In genomic region chrX:46812445-46812844, GRCh38 we compare ENCODE assay signal across 22 cellular contexts. TPM values are rescaled to one million over a fixed set of nuclear protein-coding genes. Genes with fewer than 3 reads are reported as not detected.
DNase-seq lines count a peak whose midpoint lies in the region; ATAC-seq and TF ChIP-seq lines count a peak whose summit lies in the region.
"Had no signal": no experiment of that assay in that cellular context is flagged by ENCODE, and none has a peak within 500 bp of the region (broad histone marks: within the 10 kb centered on the region; RNA-seq: fewer than 3 reads in every experiment).

No MANE protein-coding gene starts in this region.

- TF ChIP-seq EP300 in ovary (IDR thresholded peaks at IDR 0.05): no peak

- H3K36me3 ChIP-seq in prostate gland (no peaks in the 10 kb centered on the region), mucosa of descending colon (ENCODE audit: low read depth) (no peaks in the 10 kb centered on the region), ovary (no peaks in the 10 kb centered on the region)
- H3K36me3 ChIP-seq: HAP-1, vagina had no signal

- H3K4me3 ChIP-seq in prostate gland (no peak overlapping the region), mucosa of descending colon (no peak overlapping the region), ovary (no peak overlapping the region)
- H3K4me3 ChIP-seq: HAP-1, vagina had no signal

- H3K4me1 ChIP-seq in prostate gland (replicated peaks) (no peaks in the 10 kb centered on the region), mucosa of descending colon (ENCODE audit: low read depth) (no peaks in the 10 kb centered on the region), ovary (ENCODE audit: insufficient read depth) (no peaks in the 10 kb centered on the region)
- H3K4me1 ChIP-seq: HAP-1, vagina had no signal

- no peak overlapping the region for H3K27ac ChIP-seq in prostate gland
- no peak overlapping the region for H3K27ac ChIP-seq in ovary
- H3K27ac ChIP-seq: vagina had no signal

- ATAC-seq in left colon (peak; percentile 37), mucosa of descending colon (no peak)
- ATAC-seq: activated naive CD4-positive, alpha-beta T cell treated with anti-CD3 and anti-CD28 coated beads, Interleukin-2, amount 50 U/mL, for 72 hours; effector memory CD8-positive, alpha-beta T cell; left cardiac atrium; T-cell had no signal

- DNase-seq in HT-29 (ENCODE audit: low spot score): peak; percentile 43
- peak; percentile 5 to 44 for DNase-seq in SW 1271 (lab: John Stamatoyannopoulos, UW)
- DNase-seq in left colon: no peak
- DNase-seq in prostate gland (ENCODE audit: low spot score): peak; percentile 22
- DNase-seq in mucosa of descending colon: no peak
- no peak for DNase-seq in ovary
- no peak for DNase-seq in effector CD8-positive, alpha-beta T cell (lab: John Stamatoyannopoulos, UW)
- DNase-seq: activated CD4-positive, alpha-beta T cell treated with anti-CD3 and anti-CD28 coated beads for 48 hours; CD8-positive, alpha-beta memory T cell; DND-41; effector memory CD8-positive, alpha-beta T cell; left cardiac atrium; NCI-H1092; NCI-H2081; NCI-H446; nephron progenitor cell; posterior cingulate gyrus; SIG-M5; T-cell had no signal

- intact Hi-C loops in left colon (cut with DNase I, micrococcal nuclease) (no loop called here), prostate gland (cut with DNase I) (no loop called here), mucosa of descending colon (cut with DNase I, micrococcal nuclease) (no loop called here), ovary (cut with DNase I) (no loop called here)

- no peak for TF ChIP-seq CTCF in prostate gland (IDR thresholded peaks at IDR 0.05)
- no peak for TF ChIP-seq CTCF in mucosa of descending colon (IDR thresholded peaks at IDR 0.05)
- TF ChIP-seq CTCF in ovary (IDR thresholded peaks at IDR 0.05): no peak

- no peaks in the 10 kb centered on the region for H3K9me3 ChIP-seq in prostate gland
- H3K9me3 ChIP-seq in mucosa of descending colon: no peaks in the 10 kb centered on the region
- H3K9me3 ChIP-seq in ovary: no peaks in the 10 kb centered on the region
- H3K9me3 ChIP-seq: HAP-1, vagina had no signal

- H3K27me3 ChIP-seq in prostate gland (replicated peaks; ENCODE audit: insufficient read depth) (no peaks in the 10 kb centered on the region), ovary (no peaks in the 10 kb centered on the region)
- H3K27me3 ChIP-seq: vagina had no signal

- TF ChIP-seq POLR2A in prostate gland (IDR thresholded peaks at IDR 0.05) (no peak), ovary (IDR thresholded peaks at IDR 0.05) (no peak)

- WGBS in prostate gland: 63% methylated on average over 2 of the region's 2 CpGs
- WGBS in ovary, 3 donors: 58 to 74% (median 70%) methylated on average over 2 of the region's 2 CpGs

RNA-seq across cellular contexts. Expression of gene RP2, which starts 24.4 kb away (rescaled TPM):
- total RNA-seq in HT-29 (2014; rRNA removed; shearing (Covaris generic)): 8.9 and 12.2 TPM in 2 replicates
- total RNA-seq in left colon (10 to 100 TPM; 16.2 to 18.0 TPM), prostate gland (1 to 10 TPM; 6.0 to 7.6 TPM), mucosa of descending colon (10 to 100 TPM; 12.1 to 16.9 (median 13.8) TPM), ovary (1 to 10 TPM; 5.5 to 9.5 (median 7.0) TPM)
- 1 to 10 TPM; 4.8 to 8.4 TPM for polyA plus RNA-seq in ovary

RNA-seq across cellular contexts. Expression of gene SLC9A7, which starts 53.5 kb away (rescaled TPM):
- total RNA-seq in HT-29 (2014; rRNA removed; shearing (Covaris generic)): 26.9 and 30.4 TPM in 2 replicates
- 1 to 10 TPM in 1 of 2 donors, under 1 TPM in 1; 0.95 to 1.9 TPM for total RNA-seq in left colon
- 10 to 100 TPM; 16.5 to 36.5 TPM for total RNA-seq in prostate gland
- 1 to 10 TPM in 2 of 3 donors, under 1 TPM in 1; 0.46 to 2.7 (median 1.3) TPM for total RNA-seq in mucosa of descending colon
- 10 to 100 TPM in 4 of 7 donors, 1 to 10 TPM in 3; 7.9 to 22.3 (median 10.8) TPM for total RNA-seq in ovary
- 1 to 10 TPM; 2.2 to 6.1 TPM for polyA plus RNA-seq in ovary

Comparison
In these comparisons a context has a peak if more than half of its experiments do, and no peak if none do; other contexts are left out.
1. DNase-seq: peak in HT-29 (single experiment), SW 1271 (2 of 2) and prostate gland (single experiment); none in left colon (0 of 2), mucosa of descending colon (0 of 3), ovary (0 of 5) and effector CD8-positive, alpha-beta T cell (single experiment).